8 cellular contexts compared by ENCODE assay signal in the genomic region with DNA sequence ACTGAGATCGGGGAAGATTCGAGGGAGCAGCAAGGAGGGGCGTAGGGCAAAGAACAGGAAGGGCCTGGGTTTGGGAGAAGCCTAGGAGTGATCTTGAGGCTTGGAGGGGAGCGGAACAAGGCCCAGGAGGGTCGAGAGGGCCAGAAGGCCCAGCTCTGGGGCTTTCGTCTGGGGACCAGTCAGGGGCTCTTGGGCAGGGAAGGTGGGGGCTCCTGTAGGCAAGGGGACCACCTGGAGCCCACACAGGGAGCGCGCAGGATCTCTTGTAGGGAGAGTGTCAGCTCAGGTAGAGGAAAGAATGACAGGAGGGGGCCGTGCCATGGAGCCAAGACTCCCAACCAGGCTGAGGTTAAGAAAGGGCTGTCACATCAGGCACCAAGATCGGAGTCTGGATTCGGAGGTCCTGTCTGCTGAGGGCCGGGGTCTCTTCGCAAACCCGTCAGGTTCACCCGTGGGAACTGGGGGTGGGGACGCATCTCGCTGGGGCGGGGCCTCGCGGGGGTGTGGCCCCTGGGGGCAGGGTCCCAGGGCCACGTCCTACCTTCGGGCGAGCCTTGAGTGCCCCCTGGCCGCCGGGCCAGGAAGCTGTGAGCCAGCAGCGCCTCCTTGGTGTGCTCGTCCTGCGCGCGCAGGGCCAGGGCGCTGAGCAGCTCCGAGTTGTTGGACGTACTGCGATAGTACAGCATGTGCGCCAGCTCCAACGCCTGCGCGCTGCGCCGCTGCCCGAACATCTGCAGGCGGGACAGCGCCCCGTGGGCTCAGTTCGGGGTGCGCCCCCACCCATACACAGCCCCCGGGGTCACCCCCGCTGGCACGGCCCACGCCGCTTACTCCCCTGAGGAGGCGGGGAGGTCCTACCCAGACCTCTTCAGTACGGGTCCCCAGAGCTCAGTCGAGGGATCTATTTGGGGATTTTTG. TPM values are rescaled to one million over a fixed set of nuclear protein-coding genes. Genes with fewer than 3 reads are reported as not detected.
DNase-seq lines count a peak whose midpoint lies in the region; ATAC-seq and TF ChIP-seq lines count a peak whose summit lies in the region.

No MANE protein-coding gene starts in this region.

- H3K27me3 ChIP-seq in right cardiac atrium (ENCODE audit: control insufficient read depth, insufficient read depth) (no peaks in the 10 kb centered on the region), vagina (no peaks in the 10 kb centered on the region)

- CTCF ChIA-PET in GM10248 (lab: Yijun Ruan, JAX), result interaction anchor here (0.8 to 10.7 kb wide), 25 partner anchors 8 to 275 kb away, joined by 3 to 248 read pairs (median 6); partner anchors contain the start of genes CARD8, EMP3, SPACA4 and SYNGR4

- TF ChIP-seq CTCF in GM10248 (IDR thresholded peaks at IDR 0.05; ENCODE audit: control extremely low read depth, extremely low read depth, low read depth, missing control alignments), result peak; percentile 96
- TF ChIP-seq CTCF in vagina (IDR thresholded peaks at IDR 0.05), result peak; percentile 50 to 78 (median 61)

- TF ChIP-seq POLR2A in vagina (IDR thresholded peaks at IDR 0.05), result no peak

- intact Hi-C loops in right cardiac atrium (cut with DNase I) (no loop called here), vagina (cut with DNase I) (loop anchor here (2.0 kb wide), 1 partner anchor 13 kb away; a partner anchor contains a TSS)

- WGBS in right cardiac atrium, result 6% methylated on average over 54 of the region's 54 CpGs

- H3K9me3 ChIP-seq in right cardiac atrium (ENCODE audit: control insufficient read depth, low read length), result no peaks in the 10 kb centered on the region
- H3K9me3 ChIP-seq in vagina, result no peaks in the 10 kb centered on the region

- ATAC-seq in HG02571 (IDR thresholded peaks at IDR 0.05; ENCODE audit: unreplicated experiment) (peak; percentile 45), right cardiac atrium (peak; percentile 89 to 91)

- POLR2A ChIA-PET in GM10248 (lab: Yijun Ruan, JAX), result interaction anchor here (0.5 to 1.3 kb wide), 7 partner anchors 12 to 634 kb away, joined by 3 to 10 read pairs (median 7); partner anchors contain the start of genes RPL18, SPHK2, SYNGR4 and TMEM143

- no peaks in the 10 kb centered on the region for H3K4me1 ChIP-seq in right cardiac atrium (ENCODE audit: control insufficient read depth, insufficient read depth, low read length)
- peaks cover 46% of the 10 kb centered on the region for H3K4me1 ChIP-seq in vagina

- peaks cover 0 to 7% of the 10 kb centered on the region in 2 donors for H3K36me3 ChIP-seq in vagina

- H3K4me3 ChIP-seq in right cardiac atrium (ENCODE audit: low read length), result peak overlapping the region; percentile 45
- H3K4me3 ChIP-seq in vagina, result peak overlapping the region; percentile 38 to 45

- peak overlapping the region; percentile 87 for H3K27ac ChIP-seq in right cardiac atrium (ENCODE audit: low read length)
- peak overlapping the region; percentile 82 for H3K27ac ChIP-seq in vagina

- DNase-seq in GM10248 (ENCODE audit: extremely low spot score) (peak; percentile 94), NCI-H1105 treated with DMSO at 0.1 percent for 48 hours (lab: John Stamatoyannopoulos, UW) (peak; percentile 81), T-helper 1 cell (peak; percentile 89 to 96 (median 93)), amniotic stem cell (lab: John Stamatoyannopoulos, UW) (peak; percentile 76), right cardiac atrium (peak; percentile 94 to 97 (median 97)), putamen (ENCODE audit: low spot score) (peak; percentile 79), vagina (ENCODE audit: extremely low spot score in 2 of 2) (no peak)

RNA-seq across cellular contexts. Expression of gene EMP3, which starts 8.4 kb away (rescaled TPM):
- 100 to 1,000 TPM in 1 of 4 donors, 10 to 100 TPM in 3; 58.0 to 114 (median 80.0) TPM for total RNA-seq in right cardiac atrium
- polyA plus RNA-seq in right cardiac atrium, result 66.7 TPM
- total RNA-seq in vagina, result 55.2 TPM

RNA-seq across cellular contexts. Expression of gene TMEM143, which starts 30.0 kb away (rescaled TPM):
- 10 to 100 TPM; 35.0 to 56.7 (median 47.5) TPM for total RNA-seq in right cardiac atrium
- 35.0 TPM for polyA plus RNA-seq in right cardiac atrium
- 3.2 TPM for total RNA-seq in vagina

RNA-seq across cellular contexts. Expression of gene SYNGR4, which starts 30.4 kb away (rescaled TPM):
- total RNA-seq in right cardiac atrium (not detected), vagina (not detected)
- not detected for polyA plus RNA-seq in right cardiac atrium

RNA-seq across cellular contexts. Expression of gene KDELR1, which starts 57.6 kb away (rescaled TPM):
- total RNA-seq in right cardiac atrium, result 100 to 1,000 TPM in 1 of 4 donors, 10 to 100 TPM in 3; 82.3 to 101 (median 90.1) TPM
- 82.4 TPM for polyA plus RNA-seq in right cardiac atrium
- 90.8 TPM for total RNA-seq in vagina

RNA-seq across cellular contexts. Expression of gene GRIN2D, which starts 59.7 kb away (rescaled TPM):
- total RNA-seq in right cardiac atrium (under 1 TPM; 0.31 to 0.45 (median 0.41) TPM), vagina (not detected)
- polyA plus RNA-seq in right cardiac atrium, result 0.18 TPM

Comparison
In these comparisons a context has a peak if more than half of its experiments do, and no peak if none do; other contexts are left out.
1. DNase-seq: peak in GM10248 (single experiment), NCI-H1105 treated with DMSO at 0.1 percent for 48 hours (single experiment), T-helper 1 cell (5 of 5), amniotic stem cell (single experiment), right cardiac atrium (3 of 3) and putamen (single experiment); none in vagina (0 of 2).